Comparison of ENCODE assay signal across 19 cellular contexts in genomic region chr2:86416126-86416525, GRCh38. TPM values are rescaled to one million over a fixed set of nuclear protein-coding genes. Genes with fewer than 3 reads are reported as not detected.
DNase-seq lines count a peak whose midpoint lies in the region; ATAC-seq and TF ChIP-seq lines count a peak whose summit lies in the region.
"Had no signal": no experiment of that assay in that cellular context is flagged by ENCODE, and none has a peak within 500 bp of the region (broad histone marks: within the 10 kb centered on the region; RNA-seq: fewer than 3 reads in every experiment).

No MANE protein-coding gene starts in this region.

- H3K4ac ChIP-seq in neuronal stem cell (ENCODE audit: low read length), result no peak overlapping the region

- H3K79me1 ChIP-seq in neuronal stem cell (ENCODE audit: low read depth, low read length), result no peaks in the 10 kb centered on the region

- H3K27ac ChIP-seq in ascending aorta, result no peak overlapping the region
- H3K27ac ChIP-seq in neuronal stem cell (replicated peaks; ENCODE audit: low read length), result no peak overlapping the region
- no peak overlapping the region for H3K27ac ChIP-seq in esophagus muscularis mucosa (replicated peaks in 1 of 4)
- H3K27ac ChIP-seq: 22Rv1 had no signal

- H2BK15ac ChIP-seq in neuronal stem cell (ENCODE audit: low read length), result no peak overlapping the region

- no peak overlapping the region for H3K23ac ChIP-seq in neuronal stem cell (ENCODE audit: low read depth, low read length, poor library complexity)

- H3K18ac ChIP-seq in neuronal stem cell (ENCODE audit: low read length), result no peak overlapping the region

- H3K36me3 ChIP-seq in ascending aorta (no peaks in the 10 kb centered on the region), neuronal stem cell (replicated peaks in 1 of 2; ENCODE audit: control insufficient read depth in 2 of 2, insufficient read depth in 2 of 2, low read length in 2 of 2) (no peaks in the 10 kb centered on the region), esophagus muscularis mucosa (no peaks in the 10 kb centered on the region)

- no peak overlapping the region for H4K8ac ChIP-seq in neuronal stem cell (ENCODE audit: low read depth, low read length)

- no peak overlapping the region for H4K91ac ChIP-seq in neuronal stem cell (ENCODE audit: low read depth, low read length, poor library complexity)

- H2BK5ac ChIP-seq in neuronal stem cell (ENCODE audit: low read length), result no peak overlapping the region

- peak; percentile 87 for DNase-seq in SIG-M5 treated with dmso at 0.1 percent for 504 hours (lab: John Stamatoyannopoulos, UW; ENCODE audit: unreplicated experiment)
- DNase-seq in SIG-M5 (lab: John Stamatoyannopoulos, UW), result no peak
- DNase-seq in NOMO-1 (lab: John Stamatoyannopoulos, UW; ENCODE audit: unreplicated experiment in 2 of 2), result peak; percentile 40 to 66
- peak; percentile 42 for DNase-seq in globus pallidus (ENCODE audit: low spot score)
- no peak for DNase-seq in ascending aorta (ENCODE audit: low spot score in 2 of 2)
- DNase-seq in neuronal stem cell (ENCODE audit: low spot score), result no peak
- no peak for DNase-seq in esophagus muscularis mucosa (ENCODE audit: extremely low spot score)
- DNase-seq: CD4-positive, CD25-positive, alpha-beta regulatory T cell; DMS79 treated with DMSO at 0.1 percent for 48 hours; GOT3; Karpas-422; NCI-H1436 treated with DMSO at 0.1 percent for 48 hours; NCI-H2081; NCI-H524 treated with DMSO at 0.1 percent for 48 hours; NK-92 treated with Interleukin-12 subunit alpha and Interleukin-12 subunit beta, amount 100 ng/mL, for 24 hours; Right ventricle myocardium superior had no signal

- H3K27me3 ChIP-seq in ascending aorta (no peaks in the 10 kb centered on the region), neuronal stem cell (ENCODE audit: control insufficient read depth in 3 of 3, insufficient read depth in 3 of 3, low read depth in 1 of 3, low read length in 3 of 3) (peaks cover 0 to 7% (median 0%) of the 10 kb centered on the region in 3 experiments), esophagus muscularis mucosa (no peaks in the 10 kb centered on the region)

- no peak overlapping the region for H3K4me2 ChIP-seq in neuronal stem cell (ENCODE audit: insufficient read depth, low read length, poor library complexity, severe bottlenecking)

- ATAC-seq in HG03442 (IDR thresholded peaks at IDR 0.05; ENCODE audit: unreplicated experiment), result no peak
- ATAC-seq: Panc1 had no signal

- WGBS in neuronal stem cell (ENCODE audit: extremely low coverage in 2 of 2, insufficient read length in 2 of 2, insufficient replicate concordance in 1 of 2), 2 donors, result no CpG with 5 or more reads among the region's 2 CpGs
- 86% methylated on average over 2 of the region's 2 CpGs for WGBS in esophagus muscularis mucosa

- no peak overlapping the region for H2BK120ac ChIP-seq in neuronal stem cell (ENCODE audit: low read depth, low read length)

- no peak overlapping the region for H3K4me3 ChIP-seq in ascending aorta
- H3K4me3 ChIP-seq in neuronal stem cell (ENCODE audit: low read length in 2 of 2), result no peak overlapping the region
- no peak overlapping the region for H3K4me3 ChIP-seq in esophagus muscularis mucosa

- TF ChIP-seq CTCF in ascending aorta (IDR thresholded peaks at IDR 0.05), result no peak
- TF ChIP-seq CTCF in esophagus muscularis mucosa (IDR thresholded peaks at IDR 0.05), result no peak

- intact Hi-C loops in ascending aorta (cut with DNase I) (no loop called here), esophagus muscularis mucosa (cut with DNase I) (no loop called here)

- no peak overlapping the region for H2BK12ac ChIP-seq in neuronal stem cell (ENCODE audit: low read length)

- no peak for TF ChIP-seq EP300 in esophagus muscularis mucosa (IDR thresholded peaks at IDR 0.05)

- TF ChIP-seq POLR2A in esophagus muscularis mucosa (IDR thresholded peaks at IDR 0.05; ENCODE audit: low read depth), result no peak

- H2AK5ac ChIP-seq in neuronal stem cell (ENCODE audit: low read depth, low read length), result no peak overlapping the region

- H2AFZ ChIP-seq in neuronal stem cell (ENCODE audit: low read length), result no peak overlapping the region

- no peaks in the 10 kb centered on the region for H3K9me3 ChIP-seq in ascending aorta
- H3K9me3 ChIP-seq in neuronal stem cell (replicated peaks in 1 of 2; ENCODE audit: control insufficient read depth in 2 of 2, insufficient read depth in 1 of 2, low read depth in 1 of 2, low read length in 2 of 2), result no peaks in the 10 kb centered on the region
- H3K9me3 ChIP-seq in esophagus muscularis mucosa, result no peaks in the 10 kb centered on the region

- H3K9ac ChIP-seq in neuronal stem cell (ENCODE audit: low read depth, low read length, poor library complexity), result no peak overlapping the region

- H3K4me1 ChIP-seq in ascending aorta (no peaks in the 10 kb centered on the region), neuronal stem cell (ENCODE audit: control insufficient read depth in 2 of 2, insufficient read depth in 1 of 2, low read depth in 1 of 2, low read length in 2 of 2) (peaks cover 1 to 8% of the 10 kb centered on the region in 2 donors), esophagus muscularis mucosa (no peaks in the 10 kb centered on the region)

- H3K14ac ChIP-seq in neuronal stem cell (ENCODE audit: low read length), result no peak overlapping the region

RNA-seq across cellular contexts. Expression of gene KDM3A, which starts 25.0 kb away (rescaled TPM):
- 18.4 TPM for total RNA-seq in ascending aorta
- polyA plus RNA-seq in neuronal stem cell (2013, experiment 1 of 2), result 17.2 TPM
- 17.9 TPM for polyA plus RNA-seq in neuronal stem cell (2013, experiment 2 of 2)
- total RNA-seq in esophagus muscularis mucosa, result 10 to 100 TPM; 37.3 to 68.6 (median 52.0) TPM

Comparison
In these comparisons a context has a peak if more than half of its experiments do, and no peak if none do; other contexts are left out.
1. DNase-seq: peak in SIG-M5 treated with dmso at 0.1 percent for 504 hours (single experiment), NOMO-1 (2 of 2) and globus pallidus (single experiment); none in SIG-M5 (single experiment), ascending aorta (0 of 2), neuronal stem cell (single experiment) and esophagus muscularis mucosa (single experiment).